In genomic region chr15:77173487-77173886, GRCh38 we compare ENCODE assay signal across 16 cellular contexts.
"Had no signal": no experiment of that assay in that cellular context is flagged by ENCODE, and none has a peak within 500 bp of the region (broad histone marks: within the 10 kb centered on the region; RNA-seq: fewer than 3 reads in every experiment).

No MANE protein-coding gene starts in this region.

- H3K4me3 Mint-ChIP-seq: activated naive CD4-positive, alpha-beta T cell treated with anti-CD3 and anti-CD28 coated beads for 36 hours; activated T-helper 17 cell treated with anti-CD3 and anti-CD28 coated beads, Interleukin-2, amount 50 U/mL, for 72 hours; memory B cell; T-cell had no signal

- DNase-seq: activated CD4-positive, alpha-beta T cell treated with anti-CD3 and anti-CD28 coated beads, Interleukin-2, amount 50 U/mL, for 48 hours; activated naive CD4-positive, alpha-beta T cell treated with anti-CD3 and anti-CD28 coated beads for 36 hours; hippocampal formation; kidney; left ventricle myocardium superior; sigmoid colon; stimulated activated CD4-positive, alpha-beta T cell treated with anti-CD3 and anti-CD28 coated beads, Interleukin-1b, Interleukin-23, amount 100 ng/mL, for 48 hours; stomach; T-cell; T1000; uterus had no signal

- H3K4me1 ChIP-seq: ascending aorta, uterus had no signal

- H3K9me3 ChIP-seq: ascending aorta, sigmoid colon, stomach, thoracic aorta, uterus had no signal

- H3K4me3 ChIP-seq: ascending aorta, sigmoid colon, stomach, thoracic aorta, uterus had no signal

- H3K36me3 Mint-ChIP-seq: T-cell had no signal

- H3K27ac ChIP-seq: ascending aorta, sigmoid colon, stomach, thoracic aorta, uterus had no signal

- H3K9me3 Mint-ChIP-seq: activated naive CD4-positive, alpha-beta T cell treated with anti-CD3 and anti-CD28 coated beads for 36 hours; memory B cell; T-cell had no signal

- FAIRE-seq: bronchial epithelial cell, kidney had no signal

- H3K27me3 Mint-ChIP-seq: activated T-helper 17 cell treated with anti-CD3 and anti-CD28 coated beads, Interleukin-2, amount 50 U/mL, for 72 hours; memory B cell; T-cell had no signal

- ATAC-seq: activated T-helper 17 cell treated with anti-CD3 and anti-CD28 coated beads, Interleukin-2, amount 50 U/mL, for 72 hours; left ventricle myocardium superior; T-cell had no signal

- H3K36me3 ChIP-seq: ascending aorta, sigmoid colon, thoracic aorta, uterus had no signal

- H3K27ac Mint-ChIP-seq: activated naive CD4-positive, alpha-beta T cell treated with anti-CD3 and anti-CD28 coated beads for 36 hours; activated T-helper 17 cell treated with anti-CD3 and anti-CD28 coated beads, Interleukin-2, amount 50 U/mL, for 72 hours; memory B cell; T-cell had no signal

- H3K27me3 ChIP-seq: ascending aorta, sigmoid colon, stomach, uterus had no signal
